ENCODE assay signal across 29 cellular contexts in the genomic region with DNA sequence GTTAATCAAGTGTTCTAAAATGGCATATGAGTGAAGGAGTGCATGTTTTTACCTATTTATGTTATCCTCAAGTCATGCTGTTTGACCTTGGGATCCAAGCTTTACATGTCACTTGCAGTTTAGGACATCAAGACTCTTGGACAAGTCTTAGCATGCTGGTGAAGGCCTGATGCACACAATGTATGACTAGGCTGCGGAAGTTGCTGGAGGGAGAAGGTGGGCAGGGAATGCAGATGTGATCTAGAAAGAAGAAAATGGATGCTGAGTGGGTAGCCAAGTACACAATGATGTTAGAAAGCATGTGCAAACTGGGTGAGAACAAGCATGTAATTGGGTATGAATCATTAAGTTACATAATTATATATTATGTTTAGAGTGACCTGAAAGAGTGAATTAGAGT.
"Had no signal": no experiment of that assay in that cellular context is flagged by ENCODE, and none has a peak within 500 bp of the region (broad histone marks: within the 10 kb centered on the region; RNA-seq: fewer than 3 reads in every experiment).

No MANE protein-coding gene starts in this region.

- H3K36me3 ChIP-seq: gastroesophageal sphincter, heart left ventricle, left lung, neural progenitor cell, prostate gland, right atrium auricular region, suprapubic skin, transverse colon, upper lobe of right lung, uterus had no signal

- H3K9me3 Mint-ChIP-seq: nephron, neural progenitor cell had no signal

- H2AFZ ChIP-seq: hepatocyte, neural progenitor cell, parathyroid adenoma had no signal

- H3K4me3 Mint-ChIP-seq: naive thymus-derived CD4-positive, alpha-beta T cell; nephron; neural progenitor cell; stimulated activated naive CD8-positive, alpha-beta T cell treated with anti-CD3 and anti-CD28 coated beads, Interleukin-15, amount 100 ng/mL, for 72 hours had no signal

- H3K27ac Mint-ChIP-seq: naive thymus-derived CD4-positive, alpha-beta T cell; nephron; neural progenitor cell; stimulated activated naive CD8-positive, alpha-beta T cell treated with anti-CD3 and anti-CD28 coated beads, Interleukin-15, amount 100 ng/mL, for 72 hours had no signal

- H3K27me3 ChIP-seq: gastroesophageal sphincter, hepatocyte, left lung, right atrium auricular region, suprapubic skin, transverse colon, upper lobe of right lung, uterus had no signal

- ATAC-seq: gastroesophageal sphincter; heart left ventricle; left cardiac atrium; left lung; naive thymus-derived CD4-positive, alpha-beta T cell; sciatic nerve; stimulated activated naive CD8-positive, alpha-beta T cell treated with anti-CD3 and anti-CD28 coated beads, Interleukin-15, amount 100 ng/mL, for 72 hours; upper lobe of right lung had no signal

- H3K36me3 Mint-ChIP-seq: naive thymus-derived CD4-positive, alpha-beta T cell; neural progenitor cell had no signal

- H3K4me1 ChIP-seq: gastroesophageal sphincter, heart left ventricle, left lung, parathyroid adenoma, prostate gland, right atrium auricular region, suprapubic skin, transverse colon, upper lobe of right lung, uterus had no signal

- H3K79me2 ChIP-seq: hepatocyte, parathyroid adenoma had no signal

- H3K27ac ChIP-seq: coronary artery, gastroesophageal sphincter, heart left ventricle, hepatocyte, left lung, neural progenitor cell, parathyroid adenoma, prostate gland, right atrium auricular region, suprapubic skin, transverse colon, upper lobe of right lung, uterus had no signal

- H3K4me2 ChIP-seq: hepatocyte, neural progenitor cell, smooth muscle cell had no signal

- H3K4me1 Mint-ChIP-seq: naive thymus-derived CD4-positive, alpha-beta T cell; stimulated activated naive CD8-positive, alpha-beta T cell treated with anti-CD3 and anti-CD28 coated beads, Interleukin-15, amount 100 ng/mL, for 72 hours had no signal

- DNase-seq: dermis blood vessel endothelial cell; effector memory CD4-positive, alpha-beta T cell; foreskin fibroblast; heart left ventricle; left cardiac atrium; left lung; mesendoderm; midbrain; naive thymus-derived CD4-positive, alpha-beta T cell; stimulated activated CD4-positive, alpha-beta T cell treated with anti-CD3 and anti-CD28 coated beads, Interleukin-12 subunit alpha, Interleukin-12 subunit beta, amount 100 ng/mL, for 4 hours; stimulated activated CD4-positive, alpha-beta T cell treated with anti-CD3 and anti-CD28 coated beads, Interleukin-1b, Interleukin-23, amount 100 ng/mL, for 48 hours; stimulated activated CD4-positive, alpha-beta T cell treated with anti-CD3 and anti-CD28 coated beads, Interleukin-4, amount 100 ng/mL, for 1 hour; stimulated activated CD8-positive, alpha-beta memory T cell treated with anti-CD3 and anti-CD28 coated beads, Interleukin-4, amount 100 ng/mL, for 48 hours; stimulated activated naive CD4-positive, alpha-beta T cell; stimulated activated naive CD8-positive, alpha-beta T cell treated with anti-CD3 and anti-CD28 coated beads, Interleukin-15, amount 100 ng/mL, for 72 hours; transverse colon; upper lobe of right lung; uterus had no signal

- H3K27me3 Mint-ChIP-seq: naive thymus-derived CD4-positive, alpha-beta T cell; stimulated activated naive CD8-positive, alpha-beta T cell treated with anti-CD3 and anti-CD28 coated beads, Interleukin-15, amount 100 ng/mL, for 72 hours had no signal

- H3K4me3 ChIP-seq: coronary artery, gastroesophageal sphincter, heart left ventricle, hepatocyte, left lung, neural progenitor cell, prostate gland, right atrium auricular region, smooth muscle cell, suprapubic skin, transverse colon, upper lobe of right lung, uterus had no signal
